In genomic region chr11:69403556-69404215, GRCh38 we compare ENCODE assay signal across 16 cellular contexts.
DNase-seq lines count a peak whose midpoint lies in the region; ATAC-seq, FAIRE-seq and TF ChIP-seq lines count a peak whose summit lies in the region.
"Had no signal": no experiment of that assay in that cellular context is flagged by ENCODE, and none has a peak within 500 bp of the region (broad histone marks: within the 10 kb centered on the region; RNA-seq: fewer than 3 reads in every experiment).

No MANE protein-coding gene starts in this region.

- no peak for TF ChIP-seq CTCF in Panc1 (IDR thresholded peaks at IDR 0.05)

- H3K9ac ChIP-seq in GM23248 = no peak overlapping the region

- H3K36me3 ChIP-seq in GM23248 (ENCODE audit: low read depth) (no peaks in the 10 kb centered on the region), Panc1 (ENCODE audit: control insufficient read depth, insufficient read depth, low read length) (no peaks in the 10 kb centered on the region), small intestine (ENCODE audit: control insufficient read depth in 2 of 2, insufficient read depth in 2 of 2, low read length in 2 of 2) (no peaks in the 10 kb centered on the region)
- H3K36me3 ChIP-seq: gastrocnemius medialis had no signal

- H3K27ac ChIP-seq in GM23248 (no peak overlapping the region), Panc1 (ENCODE audit: low read length) (no peak overlapping the region; the same call in 1 of the 2 replicates), small intestine (ENCODE audit: low read depth in 1 of 2, low read length in 1 of 2) (no peak overlapping the region)
- H3K27ac ChIP-seq: gastrocnemius medialis had no signal

- H3K4me3 ChIP-seq in GM23248 (no peak overlapping the region), Panc1 (ENCODE audit: low read depth in 2 of 2, low read length in 2 of 2) (no peak overlapping the region), small intestine (ENCODE audit: low read depth in 1 of 2, low read length in 2 of 2) (no peak overlapping the region)
- H3K4me3 ChIP-seq: gastrocnemius medialis had no signal

- no TSS peak for BruUV-seq in Panc1 (replicated peaks; lab: Mats Ljungman, UMichigan)

- POLR2A ChIA-PET in Panc1 (lab: Charles Lee) = no interaction called here

- in situ Hi-C loops in GM23248 (cut with MboI) = no loop called here
- in situ Hi-C loops in Panc1 (cut with HindIII; ENCODE audit: low pct_unique_long_range_greater_than_20kb, low sequenced_read_pairs) = loop anchor here (10.0 kb wide), 1 partner anchor 101 kb away; no protein-coding TSS in a partner anchor

- peak; percentile 53 for DNase-seq in GM23248
- no peak for DNase-seq in Panc1 (ENCODE audit: low read depth, low spot score)
- peak; percentile 46 for DNase-seq in fibroblast of peridontal ligament (ENCODE audit: extremely low read depth)
- peak; percentile 16 for DNase-seq in small intestine
- DNase-seq in NCI-H748 (lab: John Stamatoyannopoulos, UW; ENCODE audit: unreplicated experiment) = no peak
- no peak for DNase-seq in UCSD-AML1 (lab: John Stamatoyannopoulos, UW; ENCODE audit: unreplicated experiment)
- DNase-seq: activated naive CD4-positive, alpha-beta T cell treated with Interleukin-2 at 50 U/mL for 16 hours; effector CD8-positive, alpha-beta T cell; gastrocnemius medialis; immature natural killer cell; Karpas-422; NCI-H2029 treated with DMSO at 0.1 percent for 48 hours; NCI-H748 treated with DMSO at 0.1 percent for 48 hours; nucleus accumbens had no signal

- peak; percentile 60 for ATAC-seq in Panc1
- no peak for ATAC-seq in GM19397 (IDR thresholded peaks at IDR 0.05; ENCODE audit: unreplicated experiment)
- ATAC-seq: gastrocnemius medialis had no signal

- no peaks in the 10 kb centered on the region for H3K9me2 ChIP-seq in GM23248 (ENCODE audit: insufficient read depth)

- 51 to 56% methylated on average over 8 of the region's 8 CpGs for WGBS in GM23248 (ENCODE audit: low coverage in 1 of 2, low lambda C conversion rate in 2 of 2, missing lambda C conversion rate in 2 of 2), 2 experiments
- WGBS in small intestine, 3 donors = 57 to 68% (median 62%) methylated on average over 8 of the region's 8 CpGs

- H3K79me2 ChIP-seq in GM23248 (ENCODE audit: insufficient read depth) = no peaks in the 10 kb centered on the region

- H3K9me3 ChIP-seq in GM23248 (ENCODE audit: low read depth) (no peaks in the 10 kb centered on the region), Panc1 (ENCODE audit: control insufficient read depth, insufficient read depth, low read depth, low read length) (no peaks in the 10 kb centered on the region; the same call in 1 of the 2 replicates), small intestine (ENCODE audit: control insufficient read depth, low read depth) (no peaks in the 10 kb centered on the region)
- H3K9me3 ChIP-seq: gastrocnemius medialis had no signal

- intact Hi-C loops in Panc1 (cut with micrococcal nuclease; ENCODE audit: unreplicated experiment) = no loop called here

- H3K4me1 ChIP-seq in GM23248 (ENCODE audit: insufficient read depth) = peaks cover 11% of the 10 kb centered on the region
- H3K4me1 ChIP-seq in Panc1 (ENCODE audit: control insufficient read depth, insufficient read depth, low read length) = peaks cover 10% of the 10 kb centered on the region
- H3K4me1 ChIP-seq in small intestine (ENCODE audit: control insufficient read depth in 2 of 2, insufficient read depth in 1 of 2, low read depth in 1 of 2, low read length in 1 of 2) = no peaks in the 10 kb centered on the region
- H3K4me1 ChIP-seq: gastrocnemius medialis had no signal

- H4K20me1 ChIP-seq in GM23248 (ENCODE audit: insufficient read depth) = no peaks in the 10 kb centered on the region

- no peak overlapping the region for H2AFZ ChIP-seq in GM23248

- no peak overlapping the region for H3K4me2 ChIP-seq in GM23248 (ENCODE audit: unreplicated experiment)

- H3F3A ChIP-seq in GM23248 (ENCODE audit: insufficient read depth) = peaks cover 6% of the 10 kb centered on the region; the same call in 1 of the 2 replicates

- CTCF ChIA-PET in Panc1 (lab: Charles Lee) = no interaction called here

- FAIRE-seq in small intestine (lab: Jason Lieb, UNC) = no peak
- FAIRE-seq: RCC 7860 had no signal

- H3K27me3 ChIP-seq in GM23248 (replicated peaks; ENCODE audit: insufficient read depth) (no peaks in the 10 kb centered on the region), Panc1 (ENCODE audit: control insufficient read depth, insufficient read depth, low read length) (no peaks in the 10 kb centered on the region), small intestine (ENCODE audit: control insufficient read depth in 2 of 2, insufficient read depth in 2 of 2, low read length in 2 of 2) (peaks cover 0 to 1% of the 10 kb centered on the region in 2 donors)
- H3K27me3 ChIP-seq: gastrocnemius medialis had no signal

Comparison
In these comparisons a context has a peak if more than half of its experiments do, and no peak if none do; other contexts are left out.
1. DNase-seq: peak in GM23248 (single experiment), fibroblast of peridontal ligament (single experiment) and small intestine (single experiment); none in Panc1 (single experiment), NCI-H748 (single experiment) and UCSD-AML1 (single experiment).